In genomic region chr1:114103992-114104391, GRCh38 we compare ENCODE assay signal across 9 cellular contexts. TPM values are rescaled to one million over a fixed set of nuclear protein-coding genes. Genes with fewer than 3 reads are reported as not detected.
"Had no signal": no experiment of that assay in that cellular context is flagged by ENCODE, and none has a peak within 500 bp of the region (broad histone marks: within the 10 kb centered on the region; RNA-seq: fewer than 3 reads in every experiment).

No MANE protein-coding gene starts in this region.

- H3K4me1 ChIP-seq: esophagus muscularis mucosa had no signal

- ATAC-seq: naive thymus-derived CD8-positive, alpha-beta T cell had no signal

- H3K4me3 Mint-ChIP-seq: activated T-cell treated with anti-CD3 and anti-CD28 coated beads, Interleukin-2, amount 50 U/mL, for 24 hours; naive thymus-derived CD8-positive, alpha-beta T cell had no signal

- DNase-seq: activated gamma-delta T cell; activated T-cell treated with anti-CD3 and anti-CD28 coated beads, Interleukin-2, amount 50 U/mL, for 24 hours; glutamatergic neuron; naive thymus-derived CD8-positive, alpha-beta T cell; stimulated activated CD4-positive, alpha-beta T cell treated with anti-CD3 and anti-CD28 coated beads, Interleukin-4, amount 100 ng/mL, for 24 hours; T-helper 9 cell had no signal

- H3K27ac Mint-ChIP-seq: activated T-cell treated with anti-CD3 and anti-CD28 coated beads, Interleukin-2, amount 50 U/mL, for 24 hours; naive thymus-derived CD8-positive, alpha-beta T cell had no signal

- H3K27me3 ChIP-seq: esophagus muscularis mucosa had no signal

- H3K27ac ChIP-seq: esophagus muscularis mucosa had no signal

- H3K36me3 ChIP-seq: esophagus muscularis mucosa had no signal

- H3K9me3 ChIP-seq: esophagus muscularis mucosa had no signal

- H3K9me3 Mint-ChIP-seq: activated T-cell treated with anti-CD3 and anti-CD28 coated beads, Interleukin-2, amount 50 U/mL, for 24 hours; naive thymus-derived CD8-positive, alpha-beta T cell had no signal

- H3K4me3 ChIP-seq: esophagus muscularis mucosa, lung had no signal

- H3K36me3 Mint-ChIP-seq: naive thymus-derived CD8-positive, alpha-beta T cell had no signal

RNA-seq across cellular contexts. Expression of gene SYT6, which starts 49.7 kb away (rescaled TPM):
- total RNA-seq: fibroblast of villous mesenchyme; naive thymus-derived CD8-positive, alpha-beta T cell had no signal
- polyA plus RNA-seq: naive thymus-derived CD8-positive, alpha-beta T cell had no signal
